ENCODE assay signal across 1 cellular context in the genomic region with DNA sequence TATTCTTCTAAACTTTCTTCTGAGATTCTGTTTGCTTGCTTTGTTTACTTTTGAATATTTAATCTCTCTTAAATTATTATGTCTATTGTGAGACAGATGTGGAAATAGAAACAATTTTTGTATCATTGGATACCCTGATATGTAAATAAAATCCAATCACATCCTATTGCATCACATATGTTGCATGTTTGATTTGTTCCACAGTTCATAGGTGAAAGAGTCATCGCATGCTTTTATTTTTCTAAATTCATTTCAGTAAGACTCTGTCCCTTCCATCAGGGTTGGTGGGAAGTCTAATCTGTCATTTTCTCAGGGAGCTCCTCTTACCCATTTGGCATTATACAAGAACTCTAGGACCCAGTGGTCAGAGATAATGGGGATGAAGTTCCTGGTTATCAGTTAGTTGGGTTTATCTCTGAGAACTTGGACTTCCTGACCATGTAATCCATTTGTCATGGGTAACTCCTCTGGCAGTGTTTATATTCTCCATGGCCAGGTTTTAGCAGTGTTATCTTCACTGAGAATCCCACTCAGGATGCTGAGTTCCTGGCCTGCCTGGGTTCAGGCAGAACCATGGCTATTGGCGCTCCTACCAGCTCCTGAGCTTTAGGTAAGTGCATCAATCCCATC.
TF ChIP-seq lines count a peak whose summit lies in the region.

No MANE protein-coding gene starts in this region.

TF ChIP-seq in K562, 482 proteins besides CTCF, POLR2A, EP300 and RAD21 (continued from another document and continues in another):
- TF ChIP-seq, protein P1, sequence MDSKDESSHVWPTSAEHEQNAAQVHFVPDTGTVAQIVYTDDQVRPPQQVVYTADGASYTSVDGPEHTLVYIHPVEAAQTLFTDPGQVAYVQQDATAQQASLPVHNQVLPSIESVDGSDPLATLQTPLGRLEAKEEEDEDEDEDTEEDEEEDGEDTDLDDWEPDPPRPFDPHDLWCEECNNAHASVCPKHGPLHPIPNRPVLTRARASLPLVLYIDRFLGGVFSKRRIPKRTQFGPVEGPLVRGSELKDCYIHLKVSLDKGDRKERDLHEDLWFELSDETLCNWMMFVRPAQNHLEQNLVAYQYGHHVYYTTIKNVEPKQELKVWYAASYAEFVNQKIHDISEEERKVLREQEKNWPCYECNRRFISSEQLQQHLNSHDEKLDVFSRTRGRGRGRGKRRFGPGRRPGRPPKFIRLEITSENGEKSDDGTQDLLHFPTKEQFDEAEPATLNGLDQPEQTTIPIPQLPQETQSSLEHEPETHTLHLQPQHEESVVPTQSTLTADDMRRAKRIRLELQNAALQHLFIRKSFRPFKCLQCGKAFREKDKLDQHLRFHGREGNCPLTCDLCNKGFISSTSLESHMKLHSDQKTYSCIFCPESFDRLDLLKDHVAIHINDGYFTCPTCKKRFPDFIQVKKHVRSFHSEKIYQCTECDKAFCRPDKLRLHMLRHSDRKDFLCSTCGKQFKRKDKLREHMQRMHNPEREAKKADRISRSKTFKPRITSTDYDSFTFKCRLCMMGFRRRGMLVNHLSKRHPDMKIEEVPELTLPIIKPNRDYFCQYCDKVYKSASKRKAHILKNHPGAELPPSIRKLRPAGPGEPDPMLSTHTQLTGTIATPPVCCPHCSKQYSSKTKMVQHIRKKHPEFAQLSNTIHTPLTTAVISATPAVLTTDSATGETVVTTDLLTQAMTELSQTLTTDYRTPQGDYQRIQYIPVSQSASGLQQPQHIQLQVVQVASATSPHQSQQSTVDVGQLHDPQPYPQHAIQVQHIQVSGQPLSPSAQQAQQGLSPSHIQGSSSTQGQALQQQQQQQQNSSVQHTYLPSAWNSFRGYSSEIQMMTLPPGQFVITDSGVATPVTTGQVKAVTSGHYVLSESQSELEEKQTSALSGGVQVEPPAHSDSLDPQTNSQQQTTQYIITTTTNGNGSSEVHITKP (IDR thresholded peaks at IDR 0.05; ENCODE audit: partially characterized antibody) = peak; percentile 9
- TF ChIP-seq RCOR1 (IDR thresholded peaks at IDR 0.05; ENCODE audit: borderline replicate concordance in 1 of 2, low read depth in 2 of 2, low read length in 2 of 2) (peak in 1 of 2 experiments; percentile 67; a peak in 1 of 4 replicates), SMARCA4 (IDR thresholded peaks at IDR 0.05) (peak; percentile 57), CTBP1 (IDR thresholded peaks at IDR 0.05; ENCODE audit: borderline replicate concordance) (peak; percentile 59), CEBPG (CRISPR knock-in tag; IDR thresholded peaks at IDR 0.05) (peak; percentile 20; the same call in 1 of the 2 replicates), CEBPG (tag; conservative IDR thresholded peaks at IDR 0.05 in 1 of 2, IDR thresholded peaks at IDR 0.05 in 1 of 2) (peak; percentile 82 to 85), SAFB2 (IDR thresholded peaks at IDR 0.05; ENCODE audit: borderline replicate concordance, low read depth, low read length, severe bottlenecking) (no peak), FOSL1 (tag; conservative IDR thresholded peaks at IDR 0.05) (no peak; the same call in 1 of the 2 replicates), MCM7 (IDR thresholded peaks at IDR 0.05) (no peak), TEAD4 (IDR thresholded peaks at IDR 0.05; ENCODE audit: low read length) (peak; percentile 48; the same call in 1 of the 2 replicates), TEAD4 (CRISPR knock-in tag; IDR thresholded peaks at IDR 0.05; ENCODE audit: borderline replicate concordance) (no peak), BRD9 (IDR thresholded peaks at IDR 0.05; ENCODE audit: low read depth, partially characterized antibody) (peak; percentile 89), TAL1 (IDR thresholded peaks at IDR 0.05) (peak; percentile 22; the same call in 1 of the 2 replicates), TCF3 (CRISPR knock-in tag; IDR thresholded peaks at IDR 0.05) (peak; percentile 60), HMG20B (CRISPR knock-in tag; IDR thresholded peaks at IDR 0.05) (no peak), NFXL1 (CRISPR knock-in tag; IDR thresholded peaks at IDR 0.05) (no peak), POLR3A (IDR thresholded peaks at IDR 0.05; ENCODE audit: borderline replicate concordance, extremely low read depth, insufficient read depth, insufficient read length) (no peak), CEBPB (tag; IDR thresholded peaks at IDR 0.05) (peak; percentile 76), CBFA2T3 (IDR thresholded peaks at IDR 0.05) (peak; percentile 81), FOXA3 (CRISPR knock-in tag; conservative IDR thresholded peaks at IDR 0.05 in 1 of 2, IDR thresholded peaks at IDR 0.05 in 1 of 2) (no peak), ZNF347 (CRISPR knock-in tag; IDR thresholded peaks at IDR 0.05; ENCODE audit: low read depth) (no peak), YBX1 (IDR thresholded peaks at IDR 0.05) (no peak), POLR2B (IDR thresholded peaks at IDR 0.05; ENCODE audit: low read depth, partially characterized antibody) (no peak), MEIS2 (IDR thresholded peaks at IDR 0.05; ENCODE audit: partially characterized antibody) (peak; percentile 64), TGIF2 (CRISPR knock-in tag; IDR thresholded peaks at IDR 0.05) (no peak), NR3C1 (CRISPR knock-in tag; IDR thresholded peaks at IDR 0.05) (no peak), ZNF354B (CRISPR knock-in tag; IDR thresholded peaks at IDR 0.05) (no peak), GATAD2A (IDR thresholded peaks at IDR 0.05) (no peak), CC2D1A (IDR thresholded peaks at IDR 0.05) (0 out of 2 replicates have a peak, but pooled peaks have one; percentile 18), ZNF282 (CRISPR knock-in tag; IDR thresholded peaks at IDR 0.05) (no peak), MBD2 (IDR thresholded peaks at IDR 0.05; ENCODE audit: borderline replicate concordance, low read depth) (0 out of 2 replicates have a peak, but pooled peaks have one; percentile 20), ZNF316 (IDR thresholded peaks at IDR 0.05) (no peak), CBFA2T2 (conservative IDR thresholded peaks at IDR 0.05) (peak; percentile 58), BCL6 (CRISPR knock-in tag; IDR thresholded peaks at IDR 0.05) (no peak), EP400 (IDR thresholded peaks at IDR 0.05) (no peak), ADNP (tag; IDR thresholded peaks at IDR 0.05) (no peak), FOXK2 (conservative IDR thresholded peaks at IDR 0.05 in 1 of 2, IDR thresholded peaks at IDR 0.05 in 1 of 2; ENCODE audit: low read depth in 2 of 2) (0 out of 4 replicates have a peak, but pooled peaks of 1 of the 2 experiments have one; percentile 32), ZKSCAN3 (CRISPR knock-in tag; IDR thresholded peaks at IDR 0.05) (no peak), PCBP1 (IDR thresholded peaks at IDR 0.05; ENCODE audit: low read depth, low read length, poor library complexity, severe bottlenecking) (no peak), ZFP30 (CRISPR knock-in tag; IDR thresholded peaks at IDR 0.05; ENCODE audit: borderline replicate concordance) (no peak), ZNF217 (CRISPR knock-in tag; IDR thresholded peaks at IDR 0.05) (no peak), ETV1 (tag; conservative IDR thresholded peaks at IDR 0.05; ENCODE audit: low read depth) (peak; percentile 44; the same call in 1 of the 2 replicates)
- TF ChIP-seq, protein P2, sequence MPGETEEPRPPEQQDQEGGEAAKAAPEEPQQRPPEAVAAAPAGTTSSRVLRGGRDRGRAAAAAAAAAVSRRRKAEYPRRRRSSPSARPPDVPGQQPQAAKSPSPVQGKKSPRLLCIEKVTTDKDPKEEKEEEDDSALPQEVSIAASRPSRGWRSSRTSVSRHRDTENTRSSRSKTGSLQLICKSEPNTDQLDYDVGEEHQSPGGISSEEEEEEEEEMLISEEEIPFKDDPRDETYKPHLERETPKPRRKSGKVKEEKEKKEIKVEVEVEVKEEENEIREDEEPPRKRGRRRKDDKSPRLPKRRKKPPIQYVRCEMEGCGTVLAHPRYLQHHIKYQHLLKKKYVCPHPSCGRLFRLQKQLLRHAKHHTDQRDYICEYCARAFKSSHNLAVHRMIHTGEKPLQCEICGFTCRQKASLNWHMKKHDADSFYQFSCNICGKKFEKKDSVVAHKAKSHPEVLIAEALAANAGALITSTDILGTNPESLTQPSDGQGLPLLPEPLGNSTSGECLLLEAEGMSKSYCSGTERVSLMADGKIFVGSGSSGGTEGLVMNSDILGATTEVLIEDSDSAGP (CRISPR knock-in tag; IDR thresholded peaks at IDR 0.05) = no peak
- TF ChIP-seq, protein P3, sequence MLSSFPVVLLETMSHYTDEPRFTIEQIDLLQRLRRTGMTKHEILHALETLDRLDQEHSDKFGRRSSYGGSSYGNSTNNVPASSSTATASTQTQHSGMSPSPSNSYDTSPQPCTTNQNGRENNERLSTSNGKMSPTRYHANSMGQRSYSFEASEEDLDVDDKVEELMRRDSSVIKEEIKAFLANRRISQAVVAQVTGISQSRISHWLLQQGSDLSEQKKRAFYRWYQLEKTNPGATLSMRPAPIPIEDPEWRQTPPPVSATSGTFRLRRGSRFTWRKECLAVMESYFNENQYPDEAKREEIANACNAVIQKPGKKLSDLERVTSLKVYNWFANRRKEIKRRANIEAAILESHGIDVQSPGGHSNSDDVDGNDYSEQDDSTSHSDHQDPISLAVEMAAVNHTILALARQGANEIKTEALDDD (IDR thresholded peaks at IDR 0.05) = peak; percentile 100
- TF ChIP-seq, protein P4, sequence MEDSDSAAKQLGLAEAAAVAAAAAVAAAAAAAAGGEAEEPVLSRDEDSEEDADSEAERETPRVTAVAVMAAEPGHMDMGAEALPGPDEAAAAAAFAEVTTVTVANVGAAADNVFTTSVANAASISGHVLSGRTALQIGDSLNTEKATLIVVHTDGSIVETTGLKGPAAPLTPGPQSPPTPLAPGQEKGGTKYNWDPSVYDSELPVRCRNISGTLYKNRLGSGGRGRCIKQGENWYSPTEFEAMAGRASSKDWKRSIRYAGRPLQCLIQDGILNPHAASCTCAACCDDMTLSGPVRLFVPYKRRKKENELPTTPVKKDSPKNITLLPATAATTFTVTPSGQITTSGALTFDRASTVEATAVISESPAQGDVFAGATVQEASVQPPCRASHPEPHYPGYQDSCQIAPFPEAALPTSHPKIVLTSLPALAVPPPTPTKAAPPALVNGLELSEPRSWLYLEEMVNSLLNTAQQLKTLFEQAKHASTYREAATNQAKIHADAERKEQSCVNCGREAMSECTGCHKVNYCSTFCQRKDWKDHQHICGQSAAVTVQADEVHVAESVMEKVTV (CRISPR knock-in tag; IDR thresholded peaks at IDR 0.05) = no peak
- TF ChIP-seq, protein P5, sequence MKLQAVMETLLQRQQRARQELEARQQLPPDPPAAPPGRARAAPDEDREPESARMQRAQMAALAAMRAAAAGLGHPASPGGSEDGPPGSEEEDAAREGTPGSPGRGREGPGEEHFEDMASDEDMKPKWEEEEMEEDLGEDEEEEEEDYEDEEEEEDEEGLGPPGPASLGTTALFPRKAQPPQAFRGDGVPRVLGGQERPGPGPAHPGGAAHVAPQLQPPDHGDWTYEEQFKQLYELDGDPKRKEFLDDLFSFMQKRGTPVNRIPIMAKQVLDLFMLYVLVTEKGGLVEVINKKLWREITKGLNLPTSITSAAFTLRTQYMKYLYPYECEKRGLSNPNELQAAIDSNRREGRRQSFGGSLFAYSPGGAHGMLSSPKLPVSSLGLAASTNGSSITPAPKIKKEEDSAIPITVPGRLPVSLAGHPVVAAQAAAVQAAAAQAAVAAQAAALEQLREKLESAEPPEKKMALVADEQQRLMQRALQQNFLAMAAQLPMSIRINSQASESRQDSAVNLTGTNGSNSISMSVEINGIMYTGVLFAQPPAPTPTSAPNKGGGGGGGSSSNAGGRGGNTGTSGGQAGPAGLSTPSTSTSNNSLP (IDR thresholded peaks at IDR 0.05; ENCODE audit: borderline replicate concordance, low read depth, low read length) = 0 out of 2 replicates have a peak, but pooled peaks have one; percentile 36
- TF ChIP-seq, protein P6, sequence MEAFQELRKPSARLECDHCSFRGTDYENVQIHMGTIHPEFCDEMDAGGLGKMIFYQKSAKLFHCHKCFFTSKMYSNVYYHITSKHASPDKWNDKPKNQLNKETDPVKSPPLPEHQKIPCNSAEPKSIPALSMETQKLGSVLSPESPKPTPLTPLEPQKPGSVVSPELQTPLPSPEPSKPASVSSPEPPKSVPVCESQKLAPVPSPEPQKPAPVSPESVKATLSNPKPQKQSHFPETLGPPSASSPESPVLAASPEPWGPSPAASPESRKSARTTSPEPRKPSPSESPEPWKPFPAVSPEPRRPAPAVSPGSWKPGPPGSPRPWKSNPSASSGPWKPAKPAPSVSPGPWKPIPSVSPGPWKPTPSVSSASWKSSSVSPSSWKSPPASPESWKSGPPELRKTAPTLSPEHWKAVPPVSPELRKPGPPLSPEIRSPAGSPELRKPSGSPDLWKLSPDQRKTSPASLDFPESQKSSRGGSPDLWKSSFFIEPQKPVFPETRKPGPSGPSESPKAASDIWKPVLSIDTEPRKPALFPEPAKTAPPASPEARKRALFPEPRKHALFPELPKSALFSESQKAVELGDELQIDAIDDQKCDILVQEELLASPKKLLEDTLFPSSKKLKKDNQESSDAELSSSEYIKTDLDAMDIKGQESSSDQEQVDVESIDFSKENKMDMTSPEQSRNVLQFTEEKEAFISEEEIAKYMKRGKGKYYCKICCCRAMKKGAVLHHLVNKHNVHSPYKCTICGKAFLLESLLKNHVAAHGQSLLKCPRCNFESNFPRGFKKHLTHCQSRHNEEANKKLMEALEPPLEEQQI (IDR thresholded peaks at IDR 0.05) = no peak
- TF ChIP-seq, protein P7, sequence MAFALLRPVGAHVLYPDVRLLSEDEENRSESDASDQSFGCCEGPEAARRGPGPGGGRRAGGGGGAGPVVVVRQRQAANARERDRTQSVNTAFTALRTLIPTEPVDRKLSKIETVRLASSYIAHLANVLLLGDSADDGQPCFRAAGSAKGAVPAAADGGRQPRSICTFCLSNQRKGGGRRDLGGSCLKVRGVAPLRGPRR (CRISPR knock-in tag; IDR thresholded peaks at IDR 0.05) = no peak
- TF ChIP-seq, protein P8, sequence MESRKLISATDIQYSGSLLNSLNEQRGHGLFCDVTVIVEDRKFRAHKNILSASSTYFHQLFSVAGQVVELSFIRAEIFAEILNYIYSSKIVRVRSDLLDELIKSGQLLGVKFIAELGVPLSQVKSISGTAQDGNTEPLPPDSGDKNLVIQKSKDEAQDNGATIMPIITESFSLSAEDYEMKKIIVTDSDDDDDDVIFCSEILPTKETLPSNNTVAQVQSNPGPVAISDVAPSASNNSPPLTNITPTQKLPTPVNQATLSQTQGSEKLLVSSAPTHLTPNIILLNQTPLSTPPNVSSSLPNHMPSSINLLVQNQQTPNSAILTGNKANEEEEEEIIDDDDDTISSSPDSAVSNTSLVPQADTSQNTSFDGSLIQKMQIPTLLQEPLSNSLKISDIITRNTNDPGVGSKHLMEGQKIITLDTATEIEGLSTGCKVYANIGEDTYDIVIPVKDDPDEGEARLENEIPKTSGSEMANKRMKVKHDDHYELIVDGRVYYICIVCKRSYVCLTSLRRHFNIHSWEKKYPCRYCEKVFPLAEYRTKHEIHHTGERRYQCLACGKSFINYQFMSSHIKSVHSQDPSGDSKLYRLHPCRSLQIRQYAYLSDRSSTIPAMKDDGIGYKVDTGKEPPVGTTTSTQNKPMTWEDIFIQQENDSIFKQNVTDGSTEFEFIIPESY (CRISPR knock-in tag; IDR thresholded peaks at IDR 0.05) = no peak
- TF ChIP-seq, protein P9, sequence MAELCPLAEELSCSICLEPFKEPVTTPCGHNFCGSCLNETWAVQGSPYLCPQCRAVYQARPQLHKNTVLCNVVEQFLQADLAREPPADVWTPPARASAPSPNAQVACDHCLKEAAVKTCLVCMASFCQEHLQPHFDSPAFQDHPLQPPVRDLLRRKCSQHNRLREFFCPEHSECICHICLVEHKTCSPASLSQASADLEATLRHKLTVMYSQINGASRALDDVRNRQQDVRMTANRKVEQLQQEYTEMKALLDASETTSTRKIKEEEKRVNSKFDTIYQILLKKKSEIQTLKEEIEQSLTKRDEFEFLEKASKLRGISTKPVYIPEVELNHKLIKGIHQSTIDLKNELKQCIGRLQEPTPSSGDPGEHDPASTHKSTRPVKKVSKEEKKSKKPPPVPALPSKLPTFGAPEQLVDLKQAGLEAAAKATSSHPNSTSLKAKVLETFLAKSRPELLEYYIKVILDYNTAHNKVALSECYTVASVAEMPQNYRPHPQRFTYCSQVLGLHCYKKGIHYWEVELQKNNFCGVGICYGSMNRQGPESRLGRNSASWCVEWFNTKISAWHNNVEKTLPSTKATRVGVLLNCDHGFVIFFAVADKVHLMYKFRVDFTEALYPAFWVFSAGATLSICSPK (IDR thresholded peaks at IDR 0.05; ENCODE audit: borderline replicate concordance) = no peak
